ENCODE assay signal across 20 cellular contexts in the genomic region with DNA sequence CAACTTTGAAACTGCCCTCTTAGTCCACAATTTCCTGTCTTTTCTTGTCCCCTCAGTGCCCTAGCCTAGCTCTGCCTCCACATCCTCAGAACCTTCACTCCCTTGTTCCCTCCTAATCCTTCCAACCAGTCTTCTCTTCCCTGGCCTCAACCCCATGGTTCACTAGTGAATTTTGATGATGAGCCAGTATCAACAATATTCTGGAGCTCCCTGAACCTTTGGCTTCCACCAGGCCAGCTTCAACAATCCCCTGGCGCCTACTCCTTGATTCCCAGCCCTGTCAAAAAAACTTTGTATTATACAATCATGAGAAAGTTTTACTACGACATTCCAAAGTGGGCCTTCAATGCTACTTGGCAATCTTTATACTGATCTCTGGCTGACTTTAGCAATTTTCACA.
A peak's percentile ranks its signal among the peaks of the same experiment; 100 is the strongest.
DNase-seq lines count a peak whose midpoint lies in the region; ATAC-seq and TF ChIP-seq lines count a peak whose summit lies in the region.
"Had no signal": no experiment of that assay in that cellular context is flagged by ENCODE, and none has a peak within 500 bp of the region (broad histone marks: within the 10 kb centered on the region; RNA-seq: fewer than 3 reads in every experiment).

No MANE protein-coding gene starts in this region.

- TF ChIP-seq CTCF in C4-2B (conservative IDR thresholded peaks at IDR 0.05): no peak

- peaks cover 35% of the 10 kb centered on the region for H3K4me1 Mint-ChIP-seq in activated CD4-positive, alpha-beta T cell treated with anti-CD3 and anti-CD28 coated beads, Interleukin-2, amount 10 ng/mL, durations not matched to agents 24 days and 14 days
- H3K4me1 Mint-ChIP-seq in activated T-helper 2 cell treated with anti-CD3 and anti-CD28 coated beads, Interferon-gamma antibody, Interleukin-2, Interleukin-4, amounts not matched to agents 10 μg/mL and 5 μg/mL and 100 μg/mL, durations not matched to agents 14 hours and 24 hours and 36 hours (ENCODE audit: low read depth): peaks cover 56% of the 10 kb centered on the region

- 0 out of 2 replicates have a peak, but pooled peaks cover 6% of the 10 kb centered on the region for H3K36me3 ChIP-seq in Karpas-422 (ENCODE audit: insufficient read depth, low read length)

- no peak overlapping the region for H2AFZ ChIP-seq in Karpas-422 (ENCODE audit: low read length)

- no peaks in the 10 kb centered on the region for H4K20me1 ChIP-seq in Karpas-422 (ENCODE audit: insufficient read depth, low read depth, low read length)

- peak overlapping the region; percentile 31; the same call in 1 of the 2 replicates for H3K27ac ChIP-seq in C4-2B
- H3K27ac ChIP-seq in Karpas-422 (ENCODE audit: low read length): no peak overlapping the region
- H3K27ac ChIP-seq: A549, RWPE1 had no signal

- H3K27me3 Mint-ChIP-seq in activated CD4-positive, alpha-beta T cell treated with anti-CD3 and anti-CD28 coated beads, Interleukin-2, amount 10 ng/mL, durations not matched to agents 24 days and 14 days: no peaks in the 10 kb centered on the region
- no peaks in the 10 kb centered on the region for H3K27me3 Mint-ChIP-seq in activated T-helper 2 cell treated with anti-CD3 and anti-CD28 coated beads, Interferon-gamma antibody, Interleukin-2, Interleukin-4, amounts not matched to agents 10 μg/mL and 5 μg/mL and 100 μg/mL, durations not matched to agents 14 hours and 24 hours and 36 hours (ENCODE audit: low read depth)

- peak overlapping the region; percentile 98 for H3K27ac Mint-ChIP-seq in activated CD4-positive, alpha-beta T cell treated with anti-CD3 and anti-CD28 coated beads, Interleukin-2, amount 10 ng/mL, durations not matched to agents 24 days and 14 days
- H3K27ac Mint-ChIP-seq in activated T-helper 2 cell treated with anti-CD3 and anti-CD28 coated beads, Interferon-gamma antibody, Interleukin-2, Interleukin-4, amounts not matched to agents 10 μg/mL and 5 μg/mL and 100 μg/mL, durations not matched to agents 14 hours and 24 hours and 36 hours: peak overlapping the region; percentile 99

- peaks cover 48% of the 10 kb centered on the region for H3K4me1 ChIP-seq in Karpas-422 (ENCODE audit: low read length)
- H3K4me1 ChIP-seq: A549 had no signal

- H3K4me3 ChIP-seq in Karpas-422 (ENCODE audit: low read length): no peak overlapping the region
- H3K4me3 ChIP-seq: A549, GM12878, K562 had no signal

- intact Hi-C loops in activated CD4-positive, alpha-beta T cell treated with anti-CD3 and anti-CD28 coated beads, Interleukin-2, amount 10 ng/mL, durations not matched to agents 24 days and 14 days (cut with micrococcal nuclease): loop anchor here (10.0 kb wide), 1 partner anchor 358 kb away; a partner anchor contains a TSS
- intact Hi-C loops in activated T-helper 2 cell treated with anti-CD3 and anti-CD28 coated beads, Interferon-gamma antibody, Interleukin-2, Interleukin-4, amounts not matched to agents 10 μg/mL and 5 μg/mL and 100 μg/mL, durations not matched to agents 14 hours and 24 hours and 36 hours (cut with micrococcal nuclease): loop anchor here (2.0 to 10.0 kb wide), 4 partner anchors 41 to 1572 kb away; a partner anchor contains a TSS
- intact Hi-C loops in sciatic nerve (cut with DNase I): no loop called here

- H3K9me3 ChIP-seq in Karpas-422 (ENCODE audit: low read length): no peaks in the 10 kb centered on the region
- H3K9me3 ChIP-seq: A549 had no signal

- no peak overlapping the region for H3K4me3 Mint-ChIP-seq in activated CD4-positive, alpha-beta T cell treated with anti-CD3 and anti-CD28 coated beads, Interleukin-2, amount 10 ng/mL, durations not matched to agents 24 days and 14 days
- H3K4me3 Mint-ChIP-seq in activated T-helper 2 cell treated with anti-CD3 and anti-CD28 coated beads, Interferon-gamma antibody, Interleukin-2, Interleukin-4, amounts not matched to agents 10 μg/mL and 5 μg/mL and 100 μg/mL, durations not matched to agents 14 hours and 24 hours and 36 hours (ENCODE audit: low read depth): no peak overlapping the region

- H3K27me3 ChIP-seq in Karpas-422 (ENCODE audit: low read length): no peaks in the 10 kb centered on the region

- no peak for DNase-seq in activated CD4-positive, alpha-beta T cell treated with anti-CD3 and anti-CD28 coated beads, Interleukin-2, amount 10 ng/mL, durations not matched to agents 24 days and 14 days
- no peak for DNase-seq in activated CD4-positive, alpha-beta T cell treated with anti-CD3 and anti-CD28 coated beads, Interleukin-2, amount 50 U/mL, for 48 hours
- DNase-seq in activated T-helper 2 cell treated with anti-CD3 and anti-CD28 coated beads, Interferon-gamma antibody, Interleukin-2, Interleukin-4, amounts not matched to agents 10 μg/mL and 5 μg/mL and 100 μg/mL, durations not matched to agents 14 hours and 24 hours and 36 hours (ENCODE audit: low spot score): no peak
- DNase-seq in sciatic nerve (ENCODE audit: low spot score) (no peak), Karpas-422 (no peak)
- DNase-seq: C1 segment of cervical spinal cord, DMS 273 treated with DMSO at 0.1 percent for 48 hours, GDM1, NCI-H1417 treated with DMSO at 0.1 percent for 48 hours, NCI-H2029, NCI-H2171, NCI-H446, OCI-M1 had no signal

- no peak overlapping the region for H3K9ac ChIP-seq in Karpas-422 (ENCODE audit: low read length)

- no peaks in the 10 kb centered on the region for H3K9me2 ChIP-seq in Karpas-422 (replicated peaks; ENCODE audit: insufficient read depth, low read length)

- H3K4me2 ChIP-seq in Karpas-422 (ENCODE audit: low read depth, low read length, poor library complexity, severe bottlenecking): no peak overlapping the region
- H3K4me2 ChIP-seq: A549 had no signal

- H3K79me2 ChIP-seq in Karpas-422 (ENCODE audit: low read length): peaks cover 90% of the 10 kb centered on the region

- peaks cover 22% of the 10 kb centered on the region for H3K36me3 Mint-ChIP-seq in activated CD4-positive, alpha-beta T cell treated with anti-CD3 and anti-CD28 coated beads, Interleukin-2, amount 10 ng/mL, durations not matched to agents 24 days and 14 days (ENCODE audit: low read depth)
- peaks cover 46% of the 10 kb centered on the region for H3K36me3 Mint-ChIP-seq in activated T-helper 2 cell treated with anti-CD3 and anti-CD28 coated beads, Interferon-gamma antibody, Interleukin-2, Interleukin-4, amounts not matched to agents 10 μg/mL and 5 μg/mL and 100 μg/mL, durations not matched to agents 14 hours and 24 hours and 36 hours (ENCODE audit: low read depth)

- ATAC-seq in sciatic nerve (peak; percentile 58), GM18511 (IDR thresholded peaks at IDR 0.05; ENCODE audit: unreplicated experiment) (no peak)
- ATAC-seq: A549, HCT116, K562 had no signal

- H3K9me3 Mint-ChIP-seq in activated CD4-positive, alpha-beta T cell treated with anti-CD3 and anti-CD28 coated beads, Interleukin-2, amount 10 ng/mL, durations not matched to agents 24 days and 14 days: peaks cover 6% of the 10 kb centered on the region
- H3K9me3 Mint-ChIP-seq in activated T-helper 2 cell treated with anti-CD3 and anti-CD28 coated beads, Interferon-gamma antibody, Interleukin-2, Interleukin-4, amounts not matched to agents 10 μg/mL and 5 μg/mL and 100 μg/mL, durations not matched to agents 14 hours and 24 hours and 36 hours: peaks cover 32% of the 10 kb centered on the region
